1 cellular context compared by ENCODE assay signal in the genomic region with DNA sequence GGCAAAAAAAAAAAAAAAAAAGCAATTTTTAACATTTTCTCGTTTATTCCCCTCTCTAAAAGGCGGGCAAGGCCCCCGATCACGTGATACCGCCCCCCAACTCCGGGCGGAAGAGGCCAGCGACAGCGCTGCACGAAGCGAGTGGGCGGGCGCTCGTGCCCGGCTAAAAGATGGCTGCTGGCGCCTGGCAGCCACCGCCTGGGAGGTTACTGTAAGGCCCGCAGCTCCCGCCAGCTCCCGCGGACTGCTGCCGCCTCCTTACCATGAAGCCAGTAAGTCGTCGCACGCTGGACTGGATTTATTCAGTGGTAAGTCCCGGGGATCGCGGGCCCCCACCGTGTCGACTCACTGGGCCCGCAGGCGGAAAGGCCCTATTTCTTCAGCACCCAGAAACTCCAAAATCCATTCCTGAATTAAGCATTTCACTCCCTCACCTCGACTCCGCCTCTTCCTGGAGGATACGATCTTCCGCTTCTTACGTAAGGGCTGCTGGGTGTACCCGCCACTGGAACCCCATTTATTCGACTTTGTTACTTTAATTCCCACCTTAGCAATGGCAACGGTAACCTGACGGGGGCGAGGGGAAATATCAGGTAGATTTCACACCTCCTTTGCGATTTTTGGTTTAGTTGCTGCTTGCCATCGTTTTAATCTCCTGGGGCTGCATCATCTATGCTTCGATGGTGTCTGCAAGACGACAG.
A peak's percentile ranks its signal among the peaks of the same experiment; 100 is the strongest.
TF ChIP-seq lines count a peak whose summit lies in the region.

A gene with protein sequence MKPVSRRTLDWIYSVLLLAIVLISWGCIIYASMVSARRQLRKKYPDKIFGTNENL (plus strand): TSS at position 156 of the 701 bp plus-strand sequence. CDS start 108 bp downstream, at position 264.
A gene (minus strand): TSS at position 415 of the 701 bp plus-strand sequence. CDS start 150 bp downstream, at position 265.

TF ChIP-seq in HepG2, 621 proteins besides CTCF, POLR2A, EP300 and RAD21 (continued from another document and continues in another):
- TF ChIP-seq, protein P1, sequence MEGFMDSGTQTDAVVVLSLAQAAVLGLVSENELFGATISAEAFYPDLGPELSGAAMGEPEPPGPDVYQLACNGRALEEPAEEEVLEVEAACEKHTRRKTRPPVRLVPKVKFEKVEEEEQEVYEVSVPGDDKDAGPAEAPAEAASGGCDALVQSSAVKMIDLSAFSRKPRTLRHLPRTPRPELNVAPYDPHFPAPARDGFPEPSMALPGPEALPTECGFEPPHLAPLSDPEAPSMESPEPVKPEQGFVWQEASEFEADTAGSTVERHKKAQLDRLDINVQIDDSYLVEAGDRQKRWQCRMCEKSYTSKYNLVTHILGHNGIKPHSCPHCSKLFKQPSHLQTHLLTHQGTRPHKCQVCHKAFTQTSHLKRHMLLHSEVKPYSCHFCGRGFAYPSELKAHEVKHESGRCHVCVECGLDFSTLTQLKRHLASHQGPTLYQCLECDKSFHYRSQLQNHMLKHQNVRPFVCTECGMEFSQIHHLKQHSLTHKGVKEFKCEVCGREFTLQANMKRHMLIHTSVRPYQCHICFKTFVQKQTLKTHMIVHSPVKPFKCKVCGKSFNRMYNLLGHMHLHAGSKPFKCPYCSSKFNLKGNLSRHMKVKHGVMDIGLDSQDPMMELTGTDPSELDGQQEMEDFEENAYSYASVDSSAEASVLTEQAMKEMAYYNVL (CRISPR knock-in tag; IDR thresholded peaks at IDR 0.05; ENCODE audit: borderline replicate concordance), result 0 out of 2 replicates have a peak, but pooled peaks have one; percentile 22
- TF ChIP-seq ZNF230 (CRISPR knock-in tag; IDR thresholded peaks at IDR 0.05) (peak; percentile 90), FLYWCH1 (CRISPR knock-in tag; IDR thresholded peaks at IDR 0.05) (no peak), MED1 (CRISPR knock-in tag; IDR thresholded peaks at IDR 0.05) (peak; percentile 40), AGO1 (IDR thresholded peaks at IDR 0.05; ENCODE audit: low read depth, low read length, poor library complexity, severe bottlenecking) (no peak), MTF1 (CRISPR knock-in tag; IDR thresholded peaks at IDR 0.05) (no peak), MEIS2 (CRISPR knock-in tag; IDR thresholded peaks at IDR 0.05) (no peak; the same call in 1 of the 2 replicates), ZSCAN22 (CRISPR knock-in tag; IDR thresholded peaks at IDR 0.05) (0 out of 2 replicates have a peak, but pooled peaks have one; percentile 38), NCOR1 (IDR thresholded peaks at IDR 0.05; ENCODE audit: borderline replicate concordance, low read length) (no peak; the same call in 1 of the 2 replicates), ZNF10 (CRISPR knock-in tag; IDR thresholded peaks at IDR 0.05; ENCODE audit: borderline replicate concordance, low read depth) (no peak), ZFX (CRISPR knock-in tag; IDR thresholded peaks at IDR 0.05; ENCODE audit: low read depth) (peak; percentile 97), U2AF2 (IDR thresholded peaks at IDR 0.05; ENCODE audit: low read depth, low read length) (no peak), ZNF101 (CRISPR knock-in tag; IDR thresholded peaks at IDR 0.05; ENCODE audit: borderline replicate concordance, low read depth) (no peak), ZNF703 (CRISPR knock-in tag; IDR thresholded peaks at IDR 0.05; ENCODE audit: borderline replicate concordance) (no peak), SALL2 (CRISPR knock-in tag; IDR thresholded peaks at IDR 0.05) (no peak; the same call in 1 of the 2 replicates), ARNTL (CRISPR knock-in tag; IDR thresholded peaks at IDR 0.05) (peak; percentile 59; the same call in 1 of the 2 replicates), SP4 (CRISPR knock-in tag; IDR thresholded peaks at IDR 0.05) (peak; percentile 85), ZNF660 (CRISPR knock-in tag; IDR thresholded peaks at IDR 0.05; ENCODE audit: borderline replicate concordance, low read depth) (no peak), PHF20 (CRISPR knock-in tag; IDR thresholded peaks at IDR 0.05) (peak; percentile 74), ZNF34 (CRISPR knock-in tag; IDR thresholded peaks at IDR 0.05; ENCODE audit: borderline replicate concordance) (peak; percentile 83; the same call in 1 of the 2 replicates), FOXC1 (CRISPR knock-in tag; IDR thresholded peaks at IDR 0.05; ENCODE audit: borderline replicate concordance) (no peak), TCF7 (IDR thresholded peaks at IDR 0.05; ENCODE audit: low read depth) (no peak), FOSL1 (CRISPR knock-in tag; IDR thresholded peaks at IDR 0.05; ENCODE audit: borderline replicate concordance) (no peak), SP140L (CRISPR knock-in tag; IDR thresholded peaks at IDR 0.05; ENCODE audit: borderline replicate concordance) (no peak), CEBPG (CRISPR knock-in tag; IDR thresholded peaks at IDR 0.05) (peak; percentile 71), ZNF331 (CRISPR knock-in tag; IDR thresholded peaks at IDR 0.05) (peak; percentile 60), ZNF616 (CRISPR knock-in tag; IDR thresholded peaks at IDR 0.05; ENCODE audit: low read depth) (no peak), PHF21A (CRISPR knock-in tag; IDR thresholded peaks at IDR 0.05) (peak; percentile 69), ZNF549 (CRISPR knock-in tag; IDR thresholded peaks at IDR 0.05) (no peak), ZNF790 (CRISPR knock-in tag; IDR thresholded peaks at IDR 0.05; ENCODE audit: borderline replicate concordance) (no peak; the same call in 1 of the 2 replicates), PHB2 (IDR thresholded peaks at IDR 0.05; ENCODE audit: partially characterized antibody) (no peak), KDM4B (CRISPR knock-in tag; IDR thresholded peaks at IDR 0.05) (peak; percentile 71; the same call in 1 of the 2 replicates), PHF5A (CRISPR knock-in tag; IDR thresholded peaks at IDR 0.05; ENCODE audit: low read depth, unreplicated experiment) (peak; percentile 23)
- TF ChIP-seq, protein P2, sequence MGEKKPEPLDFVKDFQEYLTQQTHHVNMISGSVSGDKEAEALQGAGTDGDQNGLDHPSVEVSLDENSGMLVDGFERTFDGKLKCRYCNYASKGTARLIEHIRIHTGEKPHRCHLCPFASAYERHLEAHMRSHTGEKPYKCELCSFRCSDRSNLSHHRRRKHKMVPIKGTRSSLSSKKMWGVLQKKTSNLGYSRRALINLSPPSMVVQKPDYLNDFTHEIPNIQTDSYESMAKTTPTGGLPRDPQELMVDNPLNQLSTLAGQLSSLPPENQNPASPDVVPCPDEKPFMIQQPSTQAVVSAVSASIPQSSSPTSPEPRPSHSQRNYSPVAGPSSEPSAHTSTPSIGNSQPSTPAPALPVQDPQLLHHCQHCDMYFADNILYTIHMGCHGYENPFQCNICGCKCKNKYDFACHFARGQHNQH (CRISPR knock-in tag; IDR thresholded peaks at IDR 0.05), result peak; percentile 75
- TF ChIP-seq, protein P3, sequence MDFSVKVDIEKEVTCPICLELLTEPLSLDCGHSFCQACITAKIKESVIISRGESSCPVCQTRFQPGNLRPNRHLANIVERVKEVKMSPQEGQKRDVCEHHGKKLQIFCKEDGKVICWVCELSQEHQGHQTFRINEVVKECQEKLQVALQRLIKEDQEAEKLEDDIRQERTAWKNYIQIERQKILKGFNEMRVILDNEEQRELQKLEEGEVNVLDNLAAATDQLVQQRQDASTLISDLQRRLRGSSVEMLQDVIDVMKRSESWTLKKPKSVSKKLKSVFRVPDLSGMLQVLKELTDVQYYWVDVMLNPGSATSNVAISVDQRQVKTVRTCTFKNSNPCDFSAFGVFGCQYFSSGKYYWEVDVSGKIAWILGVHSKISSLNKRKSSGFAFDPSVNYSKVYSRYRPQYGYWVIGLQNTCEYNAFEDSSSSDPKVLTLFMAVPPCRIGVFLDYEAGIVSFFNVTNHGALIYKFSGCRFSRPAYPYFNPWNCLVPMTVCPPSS (IDR thresholded peaks at IDR 0.05), result no peak
- TF ChIP-seq, protein P4, sequence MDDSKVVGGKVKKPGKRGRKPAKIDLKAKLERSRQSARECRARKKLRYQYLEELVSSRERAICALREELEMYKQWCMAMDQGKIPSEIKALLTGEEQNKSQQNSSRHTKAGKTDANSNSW (CRISPR knock-in tag; IDR thresholded peaks at IDR 0.05; ENCODE audit: borderline replicate concordance), result no peak
- TF ChIP-seq, protein P5, sequence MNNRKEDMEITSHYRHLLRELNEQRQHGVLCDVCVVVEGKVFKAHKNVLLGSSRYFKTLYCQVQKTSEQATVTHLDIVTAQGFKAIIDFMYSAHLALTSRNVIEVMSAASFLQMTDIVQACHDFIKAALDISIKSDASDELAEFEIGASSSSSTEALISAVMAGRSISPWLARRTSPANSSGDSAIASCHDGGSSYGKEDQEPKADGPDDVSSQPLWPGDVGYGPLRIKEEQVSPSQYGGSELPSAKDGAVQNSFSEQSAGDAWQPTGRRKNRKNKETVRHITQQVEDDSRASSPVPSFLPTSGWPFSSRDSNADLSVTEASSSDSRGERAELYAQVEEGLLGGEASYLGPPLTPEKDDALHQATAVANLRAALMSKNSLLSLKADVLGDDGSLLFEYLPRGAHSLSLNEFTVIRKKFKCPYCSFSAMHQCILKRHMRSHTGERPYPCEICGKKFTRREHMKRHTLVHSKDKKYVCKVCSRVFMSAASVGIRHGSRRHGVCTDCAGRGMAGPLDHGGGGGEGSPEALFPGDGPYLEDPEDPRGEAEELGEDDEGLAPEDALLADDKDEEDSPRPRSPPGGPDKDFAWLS (CRISPR knock-in tag; IDR thresholded peaks at IDR 0.05; ENCODE audit: borderline replicate concordance), result no peak
- TF ChIP-seq, protein P6, sequence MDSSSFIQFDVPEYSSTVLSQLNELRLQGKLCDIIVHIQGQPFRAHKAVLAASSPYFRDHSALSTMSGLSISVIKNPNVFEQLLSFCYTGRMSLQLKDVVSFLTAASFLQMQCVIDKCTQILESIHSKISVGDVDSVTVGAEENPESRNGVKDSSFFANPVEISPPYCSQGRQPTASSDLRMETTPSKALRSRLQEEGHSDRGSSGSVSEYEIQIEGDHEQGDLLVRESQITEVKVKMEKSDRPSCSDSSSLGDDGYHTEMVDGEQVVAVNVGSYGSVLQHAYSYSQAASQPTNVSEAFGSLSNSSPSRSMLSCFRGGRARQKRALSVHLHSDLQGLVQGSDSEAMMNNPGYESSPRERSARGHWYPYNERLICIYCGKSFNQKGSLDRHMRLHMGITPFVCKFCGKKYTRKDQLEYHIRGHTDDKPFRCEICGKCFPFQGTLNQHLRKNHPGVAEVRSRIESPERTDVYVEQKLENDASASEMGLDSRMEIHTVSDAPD (CRISPR knock-in tag; IDR thresholded peaks at IDR 0.05), result no peak
- TF ChIP-seq, protein P7, sequence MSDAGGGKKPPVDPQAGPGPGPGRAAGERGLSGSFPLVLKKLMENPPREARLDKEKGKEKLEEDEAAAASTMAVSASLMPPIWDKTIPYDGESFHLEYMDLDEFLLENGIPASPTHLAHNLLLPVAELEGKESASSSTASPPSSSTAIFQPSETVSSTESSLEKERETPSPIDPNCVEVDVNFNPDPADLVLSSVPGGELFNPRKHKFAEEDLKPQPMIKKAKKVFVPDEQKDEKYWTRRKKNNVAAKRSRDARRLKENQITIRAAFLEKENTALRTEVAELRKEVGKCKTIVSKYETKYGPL (CRISPR knock-in tag; IDR thresholded peaks at IDR 0.05), result no peak
- TF ChIP-seq, protein P8, sequence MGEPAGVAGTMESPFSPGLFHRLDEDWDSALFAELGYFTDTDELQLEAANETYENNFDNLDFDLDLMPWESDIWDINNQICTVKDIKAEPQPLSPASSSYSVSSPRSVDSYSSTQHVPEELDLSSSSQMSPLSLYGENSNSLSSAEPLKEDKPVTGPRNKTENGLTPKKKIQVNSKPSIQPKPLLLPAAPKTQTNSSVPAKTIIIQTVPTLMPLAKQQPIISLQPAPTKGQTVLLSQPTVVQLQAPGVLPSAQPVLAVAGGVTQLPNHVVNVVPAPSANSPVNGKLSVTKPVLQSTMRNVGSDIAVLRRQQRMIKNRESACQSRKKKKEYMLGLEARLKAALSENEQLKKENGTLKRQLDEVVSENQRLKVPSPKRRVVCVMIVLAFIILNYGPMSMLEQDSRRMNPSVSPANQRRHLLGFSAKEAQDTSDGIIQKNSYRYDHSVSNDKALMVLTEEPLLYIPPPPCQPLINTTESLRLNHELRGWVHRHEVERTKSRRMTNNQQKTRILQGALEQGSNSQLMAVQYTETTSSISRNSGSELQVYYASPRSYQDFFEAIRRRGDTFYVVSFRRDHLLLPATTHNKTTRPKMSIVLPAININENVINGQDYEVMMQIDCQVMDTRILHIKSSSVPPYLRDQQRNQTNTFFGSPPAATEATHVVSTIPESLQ (CRISPR knock-in tag; conservative IDR thresholded peaks at IDR 0.05), result no peak
- TF ChIP-seq, protein P9, sequence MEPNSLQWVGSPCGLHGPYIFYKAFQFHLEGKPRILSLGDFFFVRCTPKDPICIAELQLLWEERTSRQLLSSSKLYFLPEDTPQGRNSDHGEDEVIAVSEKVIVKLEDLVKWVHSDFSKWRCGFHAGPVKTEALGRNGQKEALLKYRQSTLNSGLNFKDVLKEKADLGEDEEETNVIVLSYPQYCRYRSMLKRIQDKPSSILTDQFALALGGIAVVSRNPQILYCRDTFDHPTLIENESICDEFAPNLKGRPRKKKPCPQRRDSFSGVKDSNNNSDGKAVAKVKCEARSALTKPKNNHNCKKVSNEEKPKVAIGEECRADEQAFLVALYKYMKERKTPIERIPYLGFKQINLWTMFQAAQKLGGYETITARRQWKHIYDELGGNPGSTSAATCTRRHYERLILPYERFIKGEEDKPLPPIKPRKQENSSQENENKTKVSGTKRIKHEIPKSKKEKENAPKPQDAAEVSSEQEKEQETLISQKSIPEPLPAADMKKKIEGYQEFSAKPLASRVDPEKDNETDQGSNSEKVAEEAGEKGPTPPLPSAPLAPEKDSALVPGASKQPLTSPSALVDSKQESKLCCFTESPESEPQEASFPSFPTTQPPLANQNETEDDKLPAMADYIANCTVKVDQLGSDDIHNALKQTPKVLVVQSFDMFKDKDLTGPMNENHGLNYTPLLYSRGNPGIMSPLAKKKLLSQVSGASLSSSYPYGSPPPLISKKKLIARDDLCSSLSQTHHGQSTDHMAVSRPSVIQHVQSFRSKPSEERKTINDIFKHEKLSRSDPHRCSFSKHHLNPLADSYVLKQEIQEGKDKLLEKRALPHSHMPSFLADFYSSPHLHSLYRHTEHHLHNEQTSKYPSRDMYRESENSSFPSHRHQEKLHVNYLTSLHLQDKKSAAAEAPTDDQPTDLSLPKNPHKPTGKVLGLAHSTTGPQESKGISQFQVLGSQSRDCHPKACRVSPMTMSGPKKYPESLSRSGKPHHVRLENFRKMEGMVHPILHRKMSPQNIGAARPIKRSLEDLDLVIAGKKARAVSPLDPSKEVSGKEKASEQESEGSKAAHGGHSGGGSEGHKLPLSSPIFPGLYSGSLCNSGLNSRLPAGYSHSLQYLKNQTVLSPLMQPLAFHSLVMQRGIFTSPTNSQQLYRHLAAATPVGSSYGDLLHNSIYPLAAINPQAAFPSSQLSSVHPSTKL (CRISPR knock-in tag; IDR thresholded peaks at IDR 0.05), result peak; percentile 70
- TF ChIP-seq, protein P10, sequence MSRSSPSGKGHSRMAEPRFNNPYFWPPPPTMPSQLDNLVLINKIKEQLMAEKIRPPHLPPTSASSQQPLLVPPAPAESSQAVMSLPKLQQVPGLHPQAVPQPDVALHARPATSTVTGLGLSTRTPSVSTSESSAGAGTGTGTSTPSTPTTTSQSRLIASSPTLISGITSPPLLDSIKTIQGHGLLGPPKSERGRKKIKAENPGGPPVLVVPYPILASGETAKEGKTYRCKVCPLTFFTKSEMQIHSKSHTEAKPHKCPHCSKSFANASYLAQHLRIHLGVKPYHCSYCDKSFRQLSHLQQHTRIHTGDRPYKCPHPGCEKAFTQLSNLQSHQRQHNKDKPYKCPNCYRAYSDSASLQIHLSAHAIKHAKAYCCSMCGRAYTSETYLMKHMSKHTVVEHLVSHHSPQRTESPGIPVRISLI (CRISPR knock-in tag; IDR thresholded peaks at IDR 0.05; ENCODE audit: borderline replicate concordance), result no peak
- TF ChIP-seq, protein P11, sequence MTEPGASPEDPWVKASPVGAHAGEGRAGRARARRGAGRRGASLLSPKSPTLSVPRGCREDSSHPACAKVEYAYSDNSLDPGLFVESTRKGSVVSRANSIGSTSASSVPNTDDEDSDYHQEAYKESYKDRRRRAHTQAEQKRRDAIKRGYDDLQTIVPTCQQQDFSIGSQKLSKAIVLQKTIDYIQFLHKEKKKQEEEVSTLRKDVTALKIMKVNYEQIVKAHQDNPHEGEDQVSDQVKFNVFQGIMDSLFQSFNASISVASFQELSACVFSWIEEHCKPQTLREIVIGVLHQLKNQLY (CRISPR knock-in tag; IDR thresholded peaks at IDR 0.05), result peak; percentile 80
